ENCODE assay signal across 10 cellular contexts in genomic region chr18:79570266-79571201, GRCh38.
DNase-seq lines count a peak whose midpoint lies in the region; ATAC-seq, FAIRE-seq and TF ChIP-seq lines count a peak whose summit lies in the region.
"Had no signal": no experiment of that assay in that cellular context is flagged by ENCODE, and none has a peak within 500 bp of the region (broad histone marks: within the 10 kb centered on the region; RNA-seq: fewer than 3 reads in every experiment).

No MANE protein-coding gene starts in this region.

- H3K27ac ChIP-seq in right lobe of liver, result no peak overlapping the region
- no peak overlapping the region for H3K27ac ChIP-seq in HepG2 (ENCODE audit: extremely low read length, insufficient read depth, low read length)

- H3K4me3 Mint-ChIP-seq in type B pancreatic cell, result no peak overlapping the region
- H3K4me3 Mint-ChIP-seq in activated CD4-positive, alpha-beta T cell treated with anti-CD3 and anti-CD28 coated beads, Interleukin-2, amount 10 ng/mL, durations not matched to agents 24 days and 14 days, result no peak overlapping the region

- peaks cover 36% of the 10 kb centered on the region for H3K4me1 Mint-ChIP-seq in type B pancreatic cell (ENCODE audit: unreplicated experiment)
- peaks cover 2% of the 10 kb centered on the region for H3K4me1 Mint-ChIP-seq in activated CD4-positive, alpha-beta T cell treated with anti-CD3 and anti-CD28 coated beads, Interleukin-2, amount 10 ng/mL, durations not matched to agents 24 days and 14 days

- H3K27me3 Mint-ChIP-seq in type B pancreatic cell, result peaks cover 13% of the 10 kb centered on the region
- no peaks in the 10 kb centered on the region for H3K27me3 Mint-ChIP-seq in activated CD4-positive, alpha-beta T cell treated with anti-CD3 and anti-CD28 coated beads, Interleukin-2, amount 10 ng/mL, durations not matched to agents 24 days and 14 days

- no peak overlapping the region for H3K4me2 ChIP-seq in HepG2 (ENCODE audit: low read depth, low read length)

- H3K36me3 Mint-ChIP-seq in type B pancreatic cell, result no peaks in the 10 kb centered on the region
- peaks cover 3% of the 10 kb centered on the region for H3K36me3 Mint-ChIP-seq in activated CD4-positive, alpha-beta T cell treated with anti-CD3 and anti-CD28 coated beads, Interleukin-2, amount 10 ng/mL, durations not matched to agents 24 days and 14 days (ENCODE audit: low read depth)

- CTCF ChIA-PET in HepG2 (lab: Yijun Ruan, JAX; ENCODE audit: low intra/inter-chr PET ratio, low total read pairs), result no interaction called here

- intact Hi-C loops in right lobe of liver (cut with DNase I), result no loop called here
- intact Hi-C loops in HepG2 (cut with micrococcal nuclease; ENCODE audit: unreplicated experiment), result no loop called here
- intact Hi-C loops in activated CD4-positive, alpha-beta T cell treated with anti-CD3 and anti-CD28 coated beads, Interleukin-2, amount 10 ng/mL, durations not matched to agents 24 days and 14 days (cut with micrococcal nuclease), result no loop called here

- TF ChIP-seq POLR2A in right lobe of liver (IDR thresholded peaks at IDR 0.05) (no peak), HepG2 (IDR thresholded peaks at IDR 0.05; ENCODE audit: insufficient read depth in 1 of 2, low read depth in 2 of 2, low read length in 2 of 2) (no peak)

- no peak for FAIRE-seq in HepG2 (lab: Jason Lieb, UNC)

- no peak for TF ChIP-seq RAD21 in HepG2 (CRISPR knock-in tag; IDR thresholded peaks at IDR 0.05)

- H4K20me1 ChIP-seq in HepG2 (ENCODE audit: insufficient read depth, low read length), result no peaks in the 10 kb centered on the region

- H3K9ac ChIP-seq in HepG2 (ENCODE audit: insufficient read depth, low read depth, low read length), result no peak overlapping the region

- in situ Hi-C loops in HepG2 (cut with HindIII; ENCODE audit: extremely low pct_ligation_motif_present, low pct_unique_long_range_greater_than_20kb), result no loop called here

- no peak for ATAC-seq in right lobe of liver
- ATAC-seq in HepG2, result no peak

- H3K4me1 ChIP-seq in right lobe of liver (no peaks in the 10 kb centered on the region), HepG2 (ENCODE audit: insufficient read depth, low read length) (peaks cover 10% of the 10 kb centered on the region)

- no peaks in the 10 kb centered on the region for H3K9me3 ChIP-seq in right lobe of liver
- peaks cover 18% of the 10 kb centered on the region for H3K9me3 ChIP-seq in HepG2 (ENCODE audit: low read length)

- H3K36me3 ChIP-seq in right lobe of liver (no peaks in the 10 kb centered on the region), HepG2 (replicated peaks in 1 of 2; ENCODE audit: control insufficient read depth in 1 of 2, insufficient read depth in 2 of 2, low read length in 2 of 2) (no peaks in the 10 kb centered on the region)

- WGBS in right lobe of liver (ENCODE audit: insufficient coverage, low coverage, low lambda C conversion rate, missing lambda C conversion rate), result 60% methylated on average over 14 of the region's 26 CpGs
- 35% methylated on average over 18 of the region's 26 CpGs for WGBS in HepG2 (ENCODE audit: low lambda C conversion rate)

- TF ChIP-seq EP300 in HepG2 (IDR thresholded peaks at IDR 0.05; ENCODE audit: low read depth in 2 of 2, low read length in 2 of 2) (no peak), HepG2 (CRISPR knock-in tag; IDR thresholded peaks at IDR 0.05; ENCODE audit: borderline replicate concordance) (no peak)

- no peak overlapping the region for H2AFZ ChIP-seq in HepG2 (ENCODE audit: low read length)

- H3K4me3 ChIP-seq in right lobe of liver, result no peak overlapping the region
- no peak overlapping the region for H3K4me3 ChIP-seq in HepG2 (replicated peaks in 1 of 3; ENCODE audit: insufficient read depth in 1 of 3, low read depth in 2 of 3, low read length in 3 of 3)
- no peak overlapping the region for H3K4me3 ChIP-seq in fibroblast of villous mesenchyme (ENCODE audit: low read depth, low read length)

- H3K27ac Mint-ChIP-seq in type B pancreatic cell, result peak overlapping the region; percentile 43
- no peak overlapping the region for H3K27ac Mint-ChIP-seq in activated CD4-positive, alpha-beta T cell treated with anti-CD3 and anti-CD28 coated beads, Interleukin-2, amount 10 ng/mL, durations not matched to agents 24 days and 14 days

- H3K9me3 Mint-ChIP-seq in type B pancreatic cell, result peaks cover 5% of the 10 kb centered on the region
- peaks cover 5% of the 10 kb centered on the region for H3K9me3 Mint-ChIP-seq in activated CD4-positive, alpha-beta T cell treated with anti-CD3 and anti-CD28 coated beads, Interleukin-2, amount 10 ng/mL, durations not matched to agents 24 days and 14 days

- DNase-seq in right lobe of liver (peak in 2 of 3 donors; percentile 14 to 26), HepG2 (ENCODE audit: low spot score) (no peak), RKO (ENCODE audit: low spot score) (peak; percentile 6), fibroblast of villous mesenchyme (ENCODE audit: low read depth) (peak; percentile 33), type B pancreatic cell (ENCODE audit: extremely low spot score, unreplicated experiment) (peak; percentile 68), Ammon's horn (ENCODE audit: low spot score) (no peak), NCI-H748 (lab: John Stamatoyannopoulos, UW; ENCODE audit: unreplicated experiment) (no peak)
- no peak for DNase-seq in activated CD4-positive, alpha-beta T cell treated with anti-CD3 and anti-CD28 coated beads, Interleukin-2, amount 10 ng/mL, durations not matched to agents 24 days and 14 days
- DNase-seq: cortex of kidney, midbrain had no signal

- POLR2A ChIA-PET in HepG2 (lab: Yijun Ruan, JAX), result no interaction called here

- TF ChIP-seq CTCF in right lobe of liver (IDR thresholded peaks at IDR 0.05) (no peak), HepG2 (CRISPR knock-in tag; IDR thresholded peaks at IDR 0.05) (no peak), fibroblast of villous mesenchyme (IDR thresholded peaks at IDR 0.05; ENCODE audit: insufficient read depth, low read depth, low read length) (no peak), type B pancreatic cell (conservative IDR thresholded peaks at IDR 0.05) (no peak)

- no peaks in the 10 kb centered on the region for H3K79me2 ChIP-seq in HepG2 (ENCODE audit: insufficient read depth, low read length)

- H3K27me3 ChIP-seq in right lobe of liver (no peaks in the 10 kb centered on the region), HepG2 (ENCODE audit: control insufficient read depth in 1 of 2, insufficient read depth in 2 of 2, low read length in 2 of 2) (peaks cover 4 to 33% of the 10 kb centered on the region in 2 experiments; a peak in 3 of 5 replicates)

- no TSS peak for BruUV-seq in HepG2 (replicated peaks; lab: Mats Ljungman, UMichigan)

TF ChIP-seq in HepG2, 621 proteins besides CTCF, POLR2A, EP300 and RAD21 (continues in another document):
- TF ChIP-seq ZNF205 (CRISPR knock-in tag; IDR thresholded peaks at IDR 0.05), result no peak
- no peak for TF ChIP-seq ZNF616 (CRISPR knock-in tag; IDR thresholded peaks at IDR 0.05; ENCODE audit: low read depth)
- no peak for TF ChIP-seq ZNF451 (CRISPR knock-in tag; IDR thresholded peaks at IDR 0.05)
- TF ChIP-seq SP5 (CRISPR knock-in tag; IDR thresholded peaks at IDR 0.05; ENCODE audit: borderline replicate concordance, low read depth), result no peak
- no peak for TF ChIP-seq RFXAP (CRISPR knock-in tag; IDR thresholded peaks at IDR 0.05; ENCODE audit: borderline replicate concordance)
- no peak for TF ChIP-seq ZBTB34 (CRISPR knock-in tag; IDR thresholded peaks at IDR 0.05)
- no peak for TF ChIP-seq STAT6 (CRISPR knock-in tag; IDR thresholded peaks at IDR 0.05; ENCODE audit: borderline replicate concordance)
- TF ChIP-seq FOSL1 (CRISPR knock-in tag; IDR thresholded peaks at IDR 0.05; ENCODE audit: borderline replicate concordance), result no peak
- TF ChIP-seq ZNF10 (CRISPR knock-in tag; IDR thresholded peaks at IDR 0.05; ENCODE audit: borderline replicate concordance, low read depth), result no peak
- TF ChIP-seq ZNF556 (CRISPR knock-in tag; IDR thresholded peaks at IDR 0.05; ENCODE audit: borderline replicate concordance), result no peak
- TF ChIP-seq RFX1 (IDR thresholded peaks at IDR 0.05), result no peak
- TF ChIP-seq ZNF724P (CRISPR knock-in tag; IDR thresholded peaks at IDR 0.05; ENCODE audit: borderline replicate concordance), result no peak
- no peak for TF ChIP-seq SP2 (CRISPR knock-in tag; IDR thresholded peaks at IDR 0.05)
- TF ChIP-seq SOX6 (IDR thresholded peaks at IDR 0.05), result no peak
- TF ChIP-seq SOX6 (CRISPR knock-in tag; IDR thresholded peaks at IDR 0.05), result no peak
- TF ChIP-seq YEATS4 (CRISPR knock-in tag; IDR thresholded peaks at IDR 0.05; ENCODE audit: borderline replicate concordance), result no peak
- no peak for TF ChIP-seq ARNT2 (CRISPR knock-in tag; IDR thresholded peaks at IDR 0.05; ENCODE audit: low read depth)

Comparison
In these comparisons a context has a peak if more than half of its experiments do, and no peak if none do; other contexts are left out.
1. DNase-seq: peak in right lobe of liver (2 of 3), RKO (single experiment), fibroblast of villous mesenchyme (single experiment) and type B pancreatic cell (single experiment); none in HepG2 (single experiment), Ammon's horn (single experiment), activated CD4-positive, alpha-beta T cell treated with anti-CD3 and anti-CD28 coated beads, Interleukin-2, amount 10 ng/mL, durations not matched to agents 24 days and 14 days (single experiment) and NCI-H748 (single experiment).